Comparison of ENCODE assay signal across 13 cellular contexts in the genomic region with DNA sequence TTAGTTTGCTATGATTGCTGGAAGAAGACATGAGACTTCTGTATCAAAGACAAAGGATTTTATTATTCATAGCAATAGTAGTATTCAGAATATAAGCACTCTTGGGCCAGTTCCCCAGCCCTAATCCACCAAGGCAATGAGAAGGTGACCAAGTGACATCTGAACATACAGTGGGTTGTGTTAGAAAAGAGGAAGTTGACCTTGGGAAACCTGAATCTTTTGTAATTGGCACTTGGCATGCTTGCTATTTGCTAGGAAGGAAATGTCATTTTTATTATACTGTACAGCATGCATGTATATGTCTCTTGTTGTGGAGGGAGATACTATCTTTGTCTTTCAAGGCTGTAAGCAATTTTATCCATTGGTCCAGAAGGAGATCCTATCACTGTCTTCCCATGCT.
"Had no signal": no experiment of that assay in that cellular context is flagged by ENCODE, and none has a peak within 500 bp of the region (broad histone marks: within the 10 kb centered on the region; RNA-seq: fewer than 3 reads in every experiment).

No MANE protein-coding gene starts in this region.

- H3K27me3 ChIP-seq: brain microvascular endothelial cell, spleen, transverse colon had no signal

- ATAC-seq: activated T-cell treated with anti-CD3 and anti-CD28 coated beads, Interleukin-2, amount 50 U/mL, for 4 hours; sciatic nerve; stimulated activated naive B cell treated with anti-CD40 and anti-IgM and Interleukin-4, amounts not matched to agents 10 μg/mL and 1 μg/mL and 100 μg/mL, for 72 hours had no signal

- H3K9me3 ChIP-seq: spleen, transverse colon had no signal

- H3K36me3 ChIP-seq: brain microvascular endothelial cell, spleen, transverse colon had no signal

- H3K4me1 ChIP-seq: spleen had no signal

- H3K4me3 ChIP-seq: spleen, transverse colon had no signal

- H3K27ac ChIP-seq: brain microvascular endothelial cell, spleen, transverse colon had no signal

- DNase-seq: activated CD4-positive, alpha-beta memory T cell treated with anti-CD3 and anti-CD28 coated beads for 36 hours; activated effector memory CD4-positive, alpha-beta T cell treated with anti-CD3 and anti-CD28 coated beads, Interleukin-2, amount 50 U/mL, for 16 hours; activated T-cell treated with anti-CD3 and anti-CD28 coated beads, Interleukin-2, amount 50 U/mL, for 4 hours; brain microvascular endothelial cell; cerebellar nuclear complex; dermis blood vessel endothelial cell; hippocampal formation; kidney glomerular epithelial cell; spleen; stimulated activated CD4-positive, alpha-beta T cell treated with anti-CD3 and anti-CD28 coated beads, Interleukin-1b, Interleukin-23, amount 100 ng/mL, for 48 hours; stimulated activated naive B cell treated with anti-CD40 and anti-IgM and Interleukin-4, amounts not matched to agents 10 μg/mL and 1 μg/mL and 100 μg/mL, for 72 hours; transverse colon had no signal
